ENCODE assay signal across 1 cellular context in genomic region chr12:91778938-91779400, GRCh38.
TF ChIP-seq lines count a peak whose summit lies in the region.

No MANE protein-coding gene starts in this region.

TF ChIP-seq in GM12878, 131 proteins besides CTCF, POLR2A, EP300 and RAD21 (continued from another document):
- no peak for TF ChIP-seq CEBPZ (IDR thresholded peaks at IDR 0.05; ENCODE audit: low read depth, low read length)
- TF ChIP-seq NBN (IDR thresholded peaks at IDR 0.05), result peak; percentile 55; the same call in 1 of the 2 replicates
- 0 out of 2 replicates have a peak, but pooled peaks have one; percentile 27 for TF ChIP-seq RELB (IDR thresholded peaks at IDR 0.05; ENCODE audit: low read depth)
- TF ChIP-seq DPF2 (IDR thresholded peaks at IDR 0.05), result peak; percentile 85
- TF ChIP-seq TCF3 (IDR thresholded peaks at IDR 0.05; ENCODE audit: borderline replicate concordance, insufficient read depth, low read depth, low read length), result 0 out of 2 replicates have a peak, but pooled peaks have one; percentile 52
- peak; percentile 93 for TF ChIP-seq CREB1 (IDR thresholded peaks at IDR 0.05; ENCODE audit: low read depth)
TF ChIP-seq in GM12878: peak in this region for 40.
